In the genomic region with DNA sequence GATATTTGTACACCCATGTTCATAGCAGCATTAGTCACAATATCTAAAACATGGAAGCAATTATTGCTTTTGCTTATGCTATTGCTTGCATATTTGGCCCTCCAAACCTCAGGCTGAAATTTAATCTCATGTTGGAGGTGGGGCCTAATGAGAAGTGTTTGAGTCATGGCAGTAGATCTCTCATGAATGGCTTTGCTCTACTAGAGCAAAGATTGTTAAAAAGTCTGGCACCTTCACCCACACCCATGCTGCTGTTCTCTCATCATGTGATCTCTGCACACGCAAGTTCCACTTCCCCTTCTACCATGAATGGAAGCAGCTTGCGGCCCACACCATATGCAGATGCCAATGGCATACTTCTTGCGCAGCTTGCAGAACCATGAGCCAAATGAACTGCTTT, we compare ENCODE assay signal across 1 cellular context.
TF ChIP-seq lines count a peak whose summit lies in the region.

No MANE protein-coding gene starts in this region.

TF ChIP-seq in H1, 55 proteins besides CTCF, POLR2A, EP300 and RAD21 (continued from another document):
- TF ChIP-seq, protein P1, sequence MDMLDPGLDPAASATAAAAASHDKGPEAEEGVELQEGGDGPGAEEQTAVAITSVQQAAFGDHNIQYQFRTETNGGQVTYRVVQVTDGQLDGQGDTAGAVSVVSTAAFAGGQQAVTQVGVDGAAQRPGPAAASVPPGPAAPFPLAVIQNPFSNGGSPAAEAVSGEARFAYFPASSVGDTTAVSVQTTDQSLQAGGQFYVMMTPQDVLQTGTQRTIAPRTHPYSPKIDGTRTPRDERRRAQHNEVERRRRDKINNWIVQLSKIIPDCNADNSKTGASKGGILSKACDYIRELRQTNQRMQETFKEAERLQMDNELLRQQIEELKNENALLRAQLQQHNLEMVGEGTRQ (IDR thresholded peaks at IDR 0.05; ENCODE audit: low read length), result no peak
- TF ChIP-seq JUND (IDR thresholded peaks at IDR 0.05; ENCODE audit: low read length) (no peak), BCL11A (IDR thresholded peaks at IDR 0.05; ENCODE audit: low read depth in 2 of 2, low read length in 2 of 2) (no peak), RBBP5 (IDR thresholded peaks at IDR 0.05; ENCODE audit: borderline replicate concordance, low read depth, low read length) (no peak), BRCA1 (IDR thresholded peaks at IDR 0.05; ENCODE audit: low read depth, low read length) (no peak), EGR1 (IDR thresholded peaks at IDR 0.05; ENCODE audit: borderline replicate concordance, low read depth, low read length) (no peak), BACH1 (IDR thresholded peaks at IDR 0.05; ENCODE audit: low read length) (no peak)
